Comparison of ENCODE assay signal across 18 cellular contexts in genomic region chr6:130434174-130434873, GRCh38.
DNase-seq lines count a peak whose midpoint lies in the region; ATAC-seq and TF ChIP-seq lines count a peak whose summit lies in the region.
"Had no signal": no experiment of that assay in that cellular context is flagged by ENCODE, and none has a peak within 500 bp of the region (broad histone marks: within the 10 kb centered on the region; RNA-seq: fewer than 3 reads in every experiment).

No MANE protein-coding gene starts in this region.

- H3K9me3 Mint-ChIP-seq in activated T-cell treated with anti-CD3 and anti-CD28 coated beads, Interleukin-2, amount 50 U/mL, for 72 hours: no peaks in the 10 kb centered on the region

- no peak for TF ChIP-seq CTCF in astrocyte of the cerebellum (IDR thresholded peaks at IDR 0.05; ENCODE audit: low read depth, low read length, missing control alignments)

- H3K4me2 ChIP-seq in mesenchymal stem cell (ENCODE audit: low read length, poor library complexity, severe bottlenecking): no peak overlapping the region

- no peak for ATAC-seq in activated T-cell treated with anti-CD3 and anti-CD28 coated beads, Interleukin-2, amount 50 U/mL, for 72 hours (replicated peaks in 1 of 2)

- no peaks in the 10 kb centered on the region for H3K27me3 Mint-ChIP-seq in activated T-cell treated with anti-CD3 and anti-CD28 coated beads, Interleukin-2, amount 50 U/mL, for 72 hours (ENCODE audit: low read depth)
- H3K27me3 Mint-ChIP-seq: activated CD4-positive, alpha-beta memory T cell treated with anti-CD3 and anti-CD28 coated beads, Interleukin-2, amount 10 ng/mL, durations not matched to agents 7 days and 5 days had no signal

- H4K91ac ChIP-seq in mesenchymal stem cell (ENCODE audit: low read length): no peak overlapping the region

- no peak overlapping the region for H3K4ac ChIP-seq in mesenchymal stem cell (ENCODE audit: low read depth in 1 of 2, low read length in 2 of 2)

- H3K27ac ChIP-seq in mesenchymal stem cell (ENCODE audit: low read length, poor library complexity, severe bottlenecking): no peak overlapping the region
- H3K27ac ChIP-seq: parathyroid adenoma, spleen had no signal

- H3K79me1 ChIP-seq in mesenchymal stem cell (replicated peaks; ENCODE audit: low read length, poor library complexity, severe bottlenecking): no peaks in the 10 kb centered on the region

- no peak overlapping the region for H2BK120ac ChIP-seq in mesenchymal stem cell (ENCODE audit: low read depth, low read length)

- no peak overlapping the region for H2BK15ac ChIP-seq in mesenchymal stem cell (ENCODE audit: low read depth, poor library complexity, severe bottlenecking)

- in situ Hi-C loops in astrocyte of the cerebellum (cut with HindIII; ENCODE audit: low sequenced_read_pairs): no loop called here

- no peak overlapping the region for H3K18ac ChIP-seq in mesenchymal stem cell (ENCODE audit: low read depth in 1 of 2, low read length in 2 of 2)

- H3K9me3 ChIP-seq in mesenchymal stem cell (ENCODE audit: control insufficient read depth, low read length): no peaks in the 10 kb centered on the region
- H3K9me3 ChIP-seq: spleen had no signal

- H2AK5ac ChIP-seq in mesenchymal stem cell (ENCODE audit: low read length, severe bottlenecking): no peak overlapping the region

- H3K27ac Mint-ChIP-seq in activated T-cell treated with anti-CD3 and anti-CD28 coated beads, Interleukin-2, amount 50 U/mL, for 72 hours: no peak overlapping the region
- H3K27ac Mint-ChIP-seq: activated CD4-positive, alpha-beta memory T cell treated with anti-CD3 and anti-CD28 coated beads, Interleukin-2, amount 10 ng/mL, durations not matched to agents 7 days and 5 days; CD4-positive, alpha-beta memory T cell had no signal

- no peaks in the 10 kb centered on the region for H3K4me1 ChIP-seq in mesenchymal stem cell (ENCODE audit: control insufficient read depth, insufficient read depth, low read depth, low read length)
- H3K4me1 ChIP-seq: parathyroid adenoma, spleen had no signal

- no peak overlapping the region for H3K4me3 Mint-ChIP-seq in activated T-cell treated with anti-CD3 and anti-CD28 coated beads, Interleukin-2, amount 50 U/mL, for 72 hours
- H3K4me3 Mint-ChIP-seq: activated CD4-positive, alpha-beta memory T cell treated with anti-CD3 and anti-CD28 coated beads, Interleukin-2, amount 10 ng/mL, durations not matched to agents 7 days and 5 days; CD4-positive, alpha-beta memory T cell had no signal

- no peak overlapping the region for H2BK12ac ChIP-seq in mesenchymal stem cell (ENCODE audit: low read length in 2 of 2)

- H3K23ac ChIP-seq in mesenchymal stem cell (ENCODE audit: low read length in 2 of 2): no peak overlapping the region

- peak; percentile 25 for DNase-seq in D341Med (ENCODE audit: low spot score)
- peak; percentile 4 for DNase-seq in LoVo (ENCODE audit: low spot score)
- DNase-seq in astrocyte of the cerebellum (ENCODE audit: low read depth): peak; percentile 24
- peak; percentile 21 for DNase-seq in mesenchymal stem cell
- no peak for DNase-seq in T-helper 1 cell
- no peak for DNase-seq in activated T-cell treated with anti-CD3 and anti-CD28 coated beads, Interleukin-2, amount 50 U/mL, for 72 hours
- DNase-seq in NCI-H526 (lab: John Stamatoyannopoulos, UW): no peak
- DNase-seq in stimulated activated CD4-positive, alpha-beta T cell treated with anti-CD3 and anti-CD28 coated beads, Interleukin-15, amount 100 ng/mL, for 24 hours: no peak
- DNase-seq: activated CD4-positive, alpha-beta memory T cell treated with anti-CD3 and anti-CD28 coated beads, Interleukin-2, amount 10 ng/mL, durations not matched to agents 7 days and 5 days; amniotic stem cell; CD4-positive, alpha-beta memory T cell; H7; NCI-H1436 treated with DMSO at 0.1 percent for 48 hours; NCI-H446 treated with DMSO at 0.1 percent for 48 hours; spleen; stimulated activated naive CD4-positive, alpha-beta T cell; trophoblast cell had no signal

- 100% methylated on average over 1 of the region's 3 CpGs for WGBS in mesenchymal stem cell

- no peak overlapping the region for H2BK5ac ChIP-seq in mesenchymal stem cell (ENCODE audit: low read depth, low read length, poor library complexity, severe bottlenecking)

- no peaks in the 10 kb centered on the region for H3K27me3 ChIP-seq in mesenchymal stem cell (ENCODE audit: control insufficient read depth in 1 of 2, insufficient read depth in 1 of 2, low read length in 2 of 2)
- H3K27me3 ChIP-seq: spleen had no signal

- no peak overlapping the region for H2AFZ ChIP-seq in mesenchymal stem cell (ENCODE audit: low read depth, low read length)
- H2AFZ ChIP-seq: parathyroid adenoma had no signal

- no peak overlapping the region for H3K4me3 ChIP-seq in astrocyte of the cerebellum (ENCODE audit: low read depth, low read length)
- no peak overlapping the region for H3K4me3 ChIP-seq in mesenchymal stem cell (ENCODE audit: insufficient read depth in 1 of 2, low read depth in 1 of 2, low read length in 2 of 2)
- H3K4me3 ChIP-seq: spleen had no signal

- H3K36me3 ChIP-seq in mesenchymal stem cell (ENCODE audit: control insufficient read depth in 1 of 2, insufficient read depth in 2 of 2, low read depth in 1 of 2, low read length in 2 of 2): peaks cover 0 to 44% of the 10 kb centered on the region in 2 experiments
- H3K36me3 ChIP-seq: spleen had no signal

- no peak overlapping the region for H3K14ac ChIP-seq in mesenchymal stem cell (ENCODE audit: low read length in 2 of 2)

- H3K4me1 Mint-ChIP-seq in activated T-cell treated with anti-CD3 and anti-CD28 coated beads, Interleukin-2, amount 50 U/mL, for 72 hours (ENCODE audit: low read depth): no peaks in the 10 kb centered on the region
- H3K4me1 Mint-ChIP-seq: activated CD4-positive, alpha-beta memory T cell treated with anti-CD3 and anti-CD28 coated beads, Interleukin-2, amount 10 ng/mL, durations not matched to agents 7 days and 5 days had no signal

- no peak overlapping the region for H3K9ac ChIP-seq in mesenchymal stem cell (ENCODE audit: low read length)
- H3K9ac ChIP-seq: parathyroid adenoma had no signal

- H3K36me3 Mint-ChIP-seq in activated T-cell treated with anti-CD3 and anti-CD28 coated beads, Interleukin-2, amount 50 U/mL, for 72 hours (ENCODE audit: insufficient read depth in 2 of 2): no peaks in the 10 kb centered on the region

- H4K8ac ChIP-seq in mesenchymal stem cell (ENCODE audit: low read length): no peak overlapping the region

Comparison
In these comparisons a context has a peak if more than half of its experiments do, and no peak if none do; other contexts are left out.
1. DNase-seq: peak in D341Med (single experiment), LoVo (single experiment), astrocyte of the cerebellum (single experiment) and mesenchymal stem cell (single experiment); none in T-helper 1 cell (0 of 5), activated T-cell treated with anti-CD3 and anti-CD28 coated beads, Interleukin-2, amount 50 U/mL, for 72 hours (0 of 2), NCI-H526 (0 of 2) and stimulated activated CD4-positive, alpha-beta T cell treated with anti-CD3 and anti-CD28 coated beads, Interleukin-15, amount 100 ng/mL, for 24 hours (single experiment).